ENCODE assay signal across 1 cellular context in genomic region chr10:122298598-122299301, GRCh38.
TF ChIP-seq lines count a peak whose summit lies in the region.

No MANE protein-coding gene starts in this region.

TF ChIP-seq in SK-N-SH, 30 proteins besides CTCF, POLR2A, EP300 and RAD21 (continued from another document):
- TF ChIP-seq TCF12 (IDR thresholded peaks at IDR 0.05) (no peak), IRF3 (IDR thresholded peaks at IDR 0.05; ENCODE audit: low read depth, low read length) (no peak), MXI1 (IDR thresholded peaks at IDR 0.05; ENCODE audit: low read depth, low read length) (no peak), RXRA (IDR thresholded peaks at IDR 0.05; ENCODE audit: borderline replicate concordance, low read depth) (no peak), FOXJ3 (CRISPR knock-in tag; IDR thresholded peaks at IDR 0.05) (no peak), GATA2 (CRISPR knock-in tag; IDR thresholded peaks at IDR 0.05) (no peak), MAX (IDR thresholded peaks at IDR 0.05; ENCODE audit: low read depth) (peak; percentile 72; the same call in 1 of the 2 replicates), SIN3A (IDR thresholded peaks at IDR 0.05; ENCODE audit: borderline replicate concordance, low read depth, low read length) (no peak), CHD2 (IDR thresholded peaks at IDR 0.05; ENCODE audit: low read length, partially characterized antibody) (no peak), SMC3 (IDR thresholded peaks at IDR 0.05; ENCODE audit: low read depth, low read length) (peak; percentile 96), USF1 (IDR thresholded peaks at IDR 0.05; ENCODE audit: borderline replicate concordance, low read depth) (no peak)
